Comparison of ENCODE assay signal across 8 cellular contexts in genomic region chr1:9128161-9128519, GRCh38. TPM values are rescaled to one million over a fixed set of nuclear protein-coding genes. Genes with fewer than 3 reads are reported as not detected.
A peak's percentile ranks its signal among the peaks of the same experiment; 100 is the strongest.
DNase-seq lines count a peak whose midpoint lies in the region; ATAC-seq and TF ChIP-seq lines count a peak whose summit lies in the region.

No MANE protein-coding gene starts in this region.

- H3K4me1 Mint-ChIP-seq in activated naive CD4-positive, alpha-beta T cell treated with anti-CD3 and anti-CD28 coated beads for 36 hours (ENCODE audit: low read depth), result peaks cover 34% of the 10 kb centered on the region
- peaks cover 34% of the 10 kb centered on the region for H3K4me1 Mint-ChIP-seq in activated CD8-positive, alpha-beta T cell treated with anti-CD3 and anti-CD28 coated beads, Interleukin-2, amount 10 ng/mL, durations not matched to agents 7 days and 5 days (ENCODE audit: low read depth)
- peaks cover 24 to 47% of the 10 kb centered on the region in 2 donors for H3K4me1 Mint-ChIP-seq in stimulated activated naive B cell treated with anti-CD40 and anti-IgM and Interleukin-4, amounts not matched to agents 10 μg/mL and 1 μg/mL and 100 μg/mL, for 72 hours

- CTCF ChIA-PET in activated naive CD4-positive, alpha-beta T cell treated with anti-CD3 and anti-CD28 coated beads for 36 hours (lab: Charles Lee), result no interaction called here
- CTCF ChIA-PET in activated CD8-positive, alpha-beta T cell treated with anti-CD3 and anti-CD28 coated beads, Interleukin-2, amount 10 ng/mL, durations not matched to agents 7 days and 5 days (lab: Charles Lee), result interaction anchor here (1.1 kb wide), 1 partner anchor 68 kb away, joined by 3 read pairs; no protein-coding TSS in a partner anchor
- CTCF ChIA-PET in GM10248 (lab: Yijun Ruan, JAX), result interaction anchor here (1.1 to 5.1 kb wide), 4 partner anchors 14 to 35 kb away, joined by 3 to 48 read pairs (median 3); no protein-coding TSS in a partner anchor

- no peak for TF ChIP-seq CTCF in GM10248 (IDR thresholded peaks at IDR 0.05; ENCODE audit: control extremely low read depth, extremely low read depth, low read depth, missing control alignments)

- no peaks in the 10 kb centered on the region for H3K36me3 Mint-ChIP-seq in activated naive CD4-positive, alpha-beta T cell treated with anti-CD3 and anti-CD28 coated beads for 36 hours (ENCODE audit: low read depth)
- no peaks in the 10 kb centered on the region for H3K36me3 Mint-ChIP-seq in activated naive CD4-positive, alpha-beta T cell treated with anti-CD3 and anti-CD28 coated beads, Interleukin-2, amount 50 U/mL, for 72 hours
- no peaks in the 10 kb centered on the region for H3K36me3 Mint-ChIP-seq in activated CD8-positive, alpha-beta T cell treated with anti-CD3 and anti-CD28 coated beads, Interleukin-2, amount 10 ng/mL, durations not matched to agents 7 days and 5 days (ENCODE audit: low read depth)
- H3K36me3 Mint-ChIP-seq in stimulated activated naive B cell treated with anti-CD40 and anti-IgM and Interleukin-4, amounts not matched to agents 10 μg/mL and 1 μg/mL and 100 μg/mL, for 72 hours, result peaks cover 2 to 5% of the 10 kb centered on the region in 2 donors

- H3K9me3 Mint-ChIP-seq in activated naive CD4-positive, alpha-beta T cell treated with anti-CD3 and anti-CD28 coated beads for 36 hours, result no peaks in the 10 kb centered on the region
- H3K9me3 Mint-ChIP-seq in activated naive CD4-positive, alpha-beta T cell treated with anti-CD3 and anti-CD28 coated beads, Interleukin-2, amount 50 U/mL, for 72 hours, result no peaks in the 10 kb centered on the region
- no peaks in the 10 kb centered on the region for H3K9me3 Mint-ChIP-seq in activated CD8-positive, alpha-beta T cell treated with anti-CD3 and anti-CD28 coated beads, Interleukin-2, amount 10 ng/mL, durations not matched to agents 7 days and 5 days (ENCODE audit: insufficient read depth)
- H3K9me3 Mint-ChIP-seq in stimulated activated naive B cell treated with anti-CD40 and anti-IgM and Interleukin-4, amounts not matched to agents 10 μg/mL and 1 μg/mL and 100 μg/mL, for 72 hours, result no peaks in the 10 kb centered on the region

- no peaks in the 10 kb centered on the region for H3K36me3 ChIP-seq in iPS-18a (ENCODE audit: control insufficient read depth, low read depth, low read length)

- H3K4me1 ChIP-seq in iPS-18a (ENCODE audit: control insufficient read depth, low read depth, low read length), result peaks cover 6% of the 10 kb centered on the region

- peak overlapping the region; percentile 91 for H3K4me3 Mint-ChIP-seq in activated naive CD4-positive, alpha-beta T cell treated with anti-CD3 and anti-CD28 coated beads for 36 hours
- H3K4me3 Mint-ChIP-seq in activated CD8-positive, alpha-beta T cell treated with anti-CD3 and anti-CD28 coated beads, Interleukin-2, amount 10 ng/mL, durations not matched to agents 7 days and 5 days, result peak overlapping the region; percentile 79
- peak overlapping the region; percentile 91 to 98 for H3K4me3 Mint-ChIP-seq in stimulated activated naive B cell treated with anti-CD40 and anti-IgM and Interleukin-4, amounts not matched to agents 10 μg/mL and 1 μg/mL and 100 μg/mL, for 72 hours

- intact Hi-C loops in activated naive CD4-positive, alpha-beta T cell treated with anti-CD3 and anti-CD28 coated beads for 36 hours (cut with micrococcal nuclease), result loop anchor here (5.0 to 10.0 kb wide), 2 partner anchors 54 to 313 kb away; partner anchors contain the start of gene RERE

- H3K27ac ChIP-seq in iPS-18a (ENCODE audit: low read length), result no peak overlapping the region

- H3K4me3 ChIP-seq in iPS-18a (ENCODE audit: low read length), result peak overlapping the region; percentile 66

- POLR2A ChIA-PET in activated CD8-positive, alpha-beta T cell treated with anti-CD3 and anti-CD28 coated beads, Interleukin-2, amount 10 ng/mL, durations not matched to agents 7 days and 5 days (lab: Charles Lee), result interaction anchor here (0.7 kb wide), 1 partner anchor 155 kb away, joined by 3 read pairs; no protein-coding TSS in a partner anchor
- POLR2A ChIA-PET in GM10248 (lab: Yijun Ruan, JAX), result no interaction called here

- no peaks in the 10 kb centered on the region for H3K27me3 Mint-ChIP-seq in activated naive CD4-positive, alpha-beta T cell treated with anti-CD3 and anti-CD28 coated beads for 36 hours (ENCODE audit: low read depth)
- H3K27me3 Mint-ChIP-seq in activated CD8-positive, alpha-beta T cell treated with anti-CD3 and anti-CD28 coated beads, Interleukin-2, amount 10 ng/mL, durations not matched to agents 7 days and 5 days (ENCODE audit: low read depth), result peaks cover 18% of the 10 kb centered on the region
- no peaks in the 10 kb centered on the region for H3K27me3 Mint-ChIP-seq in stimulated activated naive B cell treated with anti-CD40 and anti-IgM and Interleukin-4, amounts not matched to agents 10 μg/mL and 1 μg/mL and 100 μg/mL, for 72 hours

- no peak overlapping the region for H3K27ac Mint-ChIP-seq in activated naive CD4-positive, alpha-beta T cell treated with anti-CD3 and anti-CD28 coated beads for 36 hours
- H3K27ac Mint-ChIP-seq in activated naive CD4-positive, alpha-beta T cell treated with anti-CD3 and anti-CD28 coated beads, Interleukin-2, amount 50 U/mL, for 72 hours, result peak overlapping the region in 1 of 2 donors; percentile 61
- H3K27ac Mint-ChIP-seq in activated CD8-positive, alpha-beta T cell treated with anti-CD3 and anti-CD28 coated beads, Interleukin-2, amount 10 ng/mL, durations not matched to agents 7 days and 5 days, result no peak overlapping the region
- peak overlapping the region; percentile 81 for H3K27ac Mint-ChIP-seq in stimulated activated naive B cell treated with anti-CD40 and anti-IgM and Interleukin-4, amounts not matched to agents 10 μg/mL and 1 μg/mL and 100 μg/mL, for 72 hours

- no peak for DNase-seq in activated naive CD4-positive, alpha-beta T cell treated with anti-CD3 and anti-CD28 coated beads for 36 hours
- no peak for DNase-seq in activated naive CD4-positive, alpha-beta T cell treated with anti-CD3 and anti-CD28 coated beads, Interleukin-2, amount 50 U/mL, for 72 hours (ENCODE audit: low spot score in 2 of 2)
- DNase-seq in activated CD8-positive, alpha-beta T cell treated with anti-CD3 and anti-CD28 coated beads, Interleukin-2, amount 10 ng/mL, durations not matched to agents 7 days and 5 days, result no peak
- DNase-seq in stimulated activated naive B cell treated with anti-CD40 and anti-IgM and Interleukin-4, amounts not matched to agents 10 μg/mL and 1 μg/mL and 100 μg/mL, for 72 hours, result no peak
- DNase-seq in GM10248 (ENCODE audit: extremely low spot score), result no peak
- DNase-seq in effector CD4-positive, alpha-beta T cell, result no peak

- H3K9ac ChIP-seq in iPS-18a (ENCODE audit: low read length), result peak overlapping the region; percentile 18

- H3K27me3 ChIP-seq in iPS-18a (ENCODE audit: control insufficient read depth, insufficient read depth, low read length), result peaks cover 18% of the 10 kb centered on the region

- no peak for ATAC-seq in activated naive CD4-positive, alpha-beta T cell treated with anti-CD3 and anti-CD28 coated beads, Interleukin-2, amount 50 U/mL, for 72 hours
- no peak for ATAC-seq in activated CD8-positive, alpha-beta T cell treated with anti-CD3 and anti-CD28 coated beads, Interleukin-2, amount 10 ng/mL, durations not matched to agents 7 days and 5 days
- peak in 1 of 2 donors; percentile 0 for ATAC-seq in stimulated activated naive B cell treated with anti-CD40 and anti-IgM and Interleukin-4, amounts not matched to agents 10 μg/mL and 1 μg/mL and 100 μg/mL, for 72 hours (replicated peaks)
- ATAC-seq in HG02885 (IDR thresholded peaks at IDR 0.05; ENCODE audit: poor library complexity, unreplicated experiment), result no peak

- H3K9me3 ChIP-seq in iPS-18a (ENCODE audit: control insufficient read depth, low read depth, low read length), result no peaks in the 10 kb centered on the region

RNA-seq across cellular contexts. Expression of gene GPR157, which starts 0.8 kb away (rescaled TPM):
- total RNA-seq in activated naive CD4-positive, alpha-beta T cell treated with anti-CD3 and anti-CD28 coated beads for 36 hours, result 1 to 10 TPM in 1 of 2 experiments, under 1 TPM in 1; 0.94 to 2.3 TPM
- 1 to 10 TPM; 4.5 to 9.1 TPM for total RNA-seq in activated naive CD4-positive, alpha-beta T cell treated with anti-CD3 and anti-CD28 coated beads, Interleukin-2, amount 50 U/mL, for 72 hours
- total RNA-seq in activated CD8-positive, alpha-beta T cell treated with anti-CD3 and anti-CD28 coated beads, Interleukin-2, amount 10 ng/mL, durations not matched to agents 7 days and 5 days, result 1 to 10 TPM; 1.2 to 1.4 TPM

RNA-seq across cellular contexts. Expression of gene SLC2A5, which starts 58.7 kb away (rescaled TPM):
- total RNA-seq in activated naive CD4-positive, alpha-beta T cell treated with anti-CD3 and anti-CD28 coated beads for 36 hours, result not detected
- not detected for total RNA-seq in activated naive CD4-positive, alpha-beta T cell treated with anti-CD3 and anti-CD28 coated beads, Interleukin-2, amount 50 U/mL, for 72 hours
- total RNA-seq in activated CD8-positive, alpha-beta T cell treated with anti-CD3 and anti-CD28 coated beads, Interleukin-2, amount 10 ng/mL, durations not matched to agents 7 days and 5 days, result not detected
